In the genomic region with DNA sequence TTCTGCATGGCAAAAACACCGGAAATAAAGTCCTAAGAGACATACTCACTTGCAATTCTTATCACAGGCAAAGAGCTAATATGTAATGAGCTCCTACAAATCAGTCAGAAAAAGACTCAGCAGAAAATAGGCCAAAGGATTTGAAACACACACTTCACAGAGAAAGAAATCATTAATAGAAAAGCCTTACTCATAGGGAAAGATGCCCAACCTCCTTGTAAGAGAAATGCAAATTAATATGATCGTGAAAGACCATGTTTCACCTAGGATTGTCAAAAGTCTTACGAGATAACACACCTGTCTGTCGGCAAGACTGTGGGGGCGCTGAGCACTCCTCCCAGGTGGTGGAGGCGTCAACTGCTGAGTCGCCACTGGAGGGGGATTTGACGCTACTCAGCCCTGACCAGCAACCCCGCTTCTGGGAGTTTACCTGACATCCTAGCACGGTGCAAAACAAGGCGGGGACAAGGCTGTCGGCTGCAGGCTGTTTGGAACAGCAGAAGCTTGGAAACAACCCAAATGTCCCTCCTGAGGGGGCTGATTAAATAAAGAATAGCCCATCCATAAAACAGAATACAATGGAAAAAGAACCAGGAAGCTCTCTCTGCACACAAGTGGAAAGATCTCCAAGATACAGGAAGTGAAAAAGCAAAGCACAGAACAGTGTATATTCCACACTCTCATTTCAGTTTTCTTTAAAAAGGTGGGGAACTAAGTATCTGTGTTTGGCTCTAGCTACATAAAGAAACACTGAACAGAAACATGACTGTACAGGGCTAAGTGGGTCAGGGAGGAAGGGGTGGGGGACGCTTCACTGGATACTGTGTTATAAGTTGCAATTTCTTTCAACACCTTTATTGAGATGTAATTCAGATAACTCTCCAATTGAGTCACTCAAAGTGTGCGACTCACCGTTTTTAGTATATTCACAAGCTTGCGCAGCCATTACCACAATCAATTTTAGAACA, we compare ENCODE assay signal across 8 cellular contexts. TPM values are rescaled to one million over a fixed set of nuclear protein-coding genes. Genes with fewer than 3 reads are reported as not detected.
DNase-seq lines count a peak whose midpoint lies in the region; ATAC-seq, FAIRE-seq and TF ChIP-seq lines count a peak whose summit lies in the region.

No MANE protein-coding gene starts in this region.

- no peak overlapping the region for H3K4me3 ChIP-seq in skeletal muscle tissue (ENCODE audit: low read length in 3 of 3)

- DNase-seq in GM12891 (ENCODE audit: insufficient read length, low spot score) (no peak), NAMALWA (ENCODE audit: low spot score) (peak; percentile 42), Right ventricle myocardium superior (no peak), pons (ENCODE audit: low spot score) (no peak), SKM-1 treated with dmso at 0.1 percent for 144 hours (lab: John Stamatoyannopoulos, UW; ENCODE audit: unreplicated experiment) (no peak)

- H3K9me3 ChIP-seq in skeletal muscle tissue (ENCODE audit: control insufficient read depth in 3 of 3, low read length in 3 of 3), result no peaks in the 10 kb centered on the region

- peak overlapping the region; percentile 94 for H3K27ac Mint-ChIP-seq in activated T-helper 17 cell treated with anti-CD3 and anti-CD28 coated beads, Interleukin-2, amount 50 U/mL, for 72 hours

- no peaks in the 10 kb centered on the region for H3K27me3 Mint-ChIP-seq in activated T-helper 17 cell treated with anti-CD3 and anti-CD28 coated beads, Interleukin-2, amount 50 U/mL, for 72 hours

- peak overlapping the region; percentile 85 for H3K4me3 Mint-ChIP-seq in activated T-helper 17 cell treated with anti-CD3 and anti-CD28 coated beads, Interleukin-2, amount 50 U/mL, for 72 hours

- peak overlapping the region; percentile 45 for H3K27ac ChIP-seq in skeletal muscle tissue (ENCODE audit: low read depth, low read length)

- peak; percentile 66 for ATAC-seq in GM21786 (IDR thresholded peaks at IDR 0.05; ENCODE audit: unreplicated experiment)
- ATAC-seq in activated T-helper 17 cell treated with anti-CD3 and anti-CD28 coated beads, Interleukin-2, amount 50 U/mL, for 72 hours (replicated peaks), result peak; percentile 89
- ATAC-seq in Right ventricle myocardium superior (ENCODE audit: poor library complexity), result peak; percentile 41

- FAIRE-seq in GM12891 (lab: Jason Lieb, UNC), result peak; percentile 94

- no peaks in the 10 kb centered on the region for H3K27me3 ChIP-seq in skeletal muscle tissue (ENCODE audit: control insufficient read depth in 3 of 3, insufficient read depth in 3 of 3, low read length in 3 of 3)

- H3K4me1 Mint-ChIP-seq in activated T-helper 17 cell treated with anti-CD3 and anti-CD28 coated beads, Interleukin-2, amount 50 U/mL, for 72 hours, result peaks cover 38% of the 10 kb centered on the region

- H3K36me3 ChIP-seq in skeletal muscle tissue (ENCODE audit: control insufficient read depth in 3 of 3, insufficient read depth in 3 of 3, low read length in 3 of 3), result peaks cover 23 to 33% (median 25%) of the 10 kb centered on the region in 3 donors

- peaks cover 67% of the 10 kb centered on the region for H3K36me3 Mint-ChIP-seq in activated T-helper 17 cell treated with anti-CD3 and anti-CD28 coated beads, Interleukin-2, amount 50 U/mL, for 72 hours (ENCODE audit: low read depth)

- peak overlapping the region in 2 of 3 donors; percentile 15 to 17 for H3K9ac ChIP-seq in skeletal muscle tissue (ENCODE audit: low read depth in 1 of 3, low read length in 3 of 3)

- H3K9me3 Mint-ChIP-seq in activated T-helper 17 cell treated with anti-CD3 and anti-CD28 coated beads, Interleukin-2, amount 50 U/mL, for 72 hours, result no peaks in the 10 kb centered on the region

- intact Hi-C loops in Right ventricle myocardium superior (cut with DNase I), result no loop called here

- peaks cover 49 to 65% (median 63%) of the 10 kb centered on the region in 3 donors for H3K4me1 ChIP-seq in skeletal muscle tissue (ENCODE audit: control insufficient read depth in 3 of 3, insufficient read depth in 3 of 3, low read length in 3 of 3)

- no peak for TF ChIP-seq POLR2A in GM12891 (IDR thresholded peaks at IDR 0.05; ENCODE audit: low read depth, low read length)

TF ChIP-seq in GM12891, 5 proteins besides CTCF, POLR2A, EP300 and RAD21:
- TF ChIP-seq TAF1 (IDR thresholded peaks at IDR 0.05; ENCODE audit: low read depth, low read length) (no peak), POU2F2 (IDR thresholded peaks at IDR 0.05; ENCODE audit: low read depth, low read length) (peak; percentile 86), PAX5 (IDR thresholded peaks at IDR 0.05; ENCODE audit: insufficient read depth, low read length, severe bottlenecking) (no peak), POLR2AphosphoS5 (IDR thresholded peaks at IDR 0.05; ENCODE audit: low read depth, low read length) (no peak), SPI1 (IDR thresholded peaks at IDR 0.05; ENCODE audit: low read depth, low read length) (peak; percentile 84)

RNA-seq across cellular contexts. Expression of a gene that starts 11.5 kb away (rescaled TPM):
- polyA plus RNA-seq in GM12891 (2012; ENCODE audit: low read depth, missing spikeins), result 37.4 TPM
- total RNA-seq in activated T-helper 17 cell treated with anti-CD3 and anti-CD28 coated beads, Interleukin-2, amount 50 U/mL, for 72 hours, result 100 to 1,000 TPM; 123 to 132 TPM
- total RNA-seq in Right ventricle myocardium superior, result 65.7 TPM
- 71.0 TPM for total RNA-seq in skeletal muscle tissue

RNA-seq across cellular contexts. Expression of a gene that starts 33.0 kb away (rescaled TPM):
- polyA plus RNA-seq in GM12891 (2012; ENCODE audit: low read depth, missing spikeins), result 5.5 TPM
- 10 to 100 TPM; 31.5 to 36.5 TPM for total RNA-seq in activated T-helper 17 cell treated with anti-CD3 and anti-CD28 coated beads, Interleukin-2, amount 50 U/mL, for 72 hours
- total RNA-seq in Right ventricle myocardium superior (42.2 TPM), skeletal muscle tissue (11.0 TPM)
